19 cellular contexts compared by ENCODE assay signal in genomic region chr11:117223741-117224685, GRCh38. TPM values are rescaled to one million over a fixed set of nuclear protein-coding genes. Genes with fewer than 3 reads are reported as not detected.
DNase-seq lines count a peak whose midpoint lies in the region; ATAC-seq and TF ChIP-seq lines count a peak whose summit lies in the region.
"Had no signal": no experiment of that assay in that cellular context is flagged by ENCODE, and none has a peak within 500 bp of the region (broad histone marks: within the 10 kb centered on the region; RNA-seq: fewer than 3 reads in every experiment).

No MANE protein-coding gene starts in this region.

- peak overlapping the region in 1 of 2 donors; percentile 13 for H3K9ac ChIP-seq in duodenal mucosa (ENCODE audit: low read depth in 1 of 2, low read length in 2 of 2)

- H3K4me3 ChIP-seq in right atrium auricular region (no peak overlapping the region), heart right ventricle (no peak overlapping the region), duodenal mucosa (ENCODE audit: low read depth in 1 of 2, low read length in 2 of 2) (peak overlapping the region; percentile 42 to 49)
- H3K4me3 ChIP-seq: adrenal gland, smooth muscle cell had no signal

- H3K27me3 ChIP-seq in right atrium auricular region, result no peaks in the 10 kb centered on the region
- no peaks in the 10 kb centered on the region for H3K27me3 ChIP-seq in heart right ventricle
- no peaks in the 10 kb centered on the region for H3K27me3 ChIP-seq in duodenal mucosa (ENCODE audit: control insufficient read depth in 1 of 2, insufficient read depth in 2 of 2, low read length in 2 of 2)
- H3K27me3 ChIP-seq: adrenal gland had no signal

- intact Hi-C loops in heart right ventricle (cut with DNase I), result loop anchor here in 8 of 10 donors (5.0 to 10.0 kb wide), 11 partner anchors 42 to 432 kb away; partner anchors contain the start of genes PAFAH1B2 (in 3 of the 8), APOA5 (in 2 of the 8) and SIDT2 (in 1 of the 8)
- intact Hi-C loops in posterior vena cava (cut with DNase I), result loop anchor here in 1 of 2 donors (10.0 kb wide), 1 partner anchor 429 kb away; the partner anchor contains the start of gene APOA5

- ATAC-seq in heart right ventricle (no peak), HG03571 (IDR thresholded peaks at IDR 0.05; ENCODE audit: unreplicated experiment) (no peak), HG02588 (IDR thresholded peaks at IDR 0.05; ENCODE audit: unreplicated experiment) (no peak), GM19455 (IDR thresholded peaks at IDR 0.05; ENCODE audit: unreplicated experiment) (no peak)

- H3K27ac ChIP-seq in right atrium auricular region (peak overlapping the region; percentile 22 to 84), heart right ventricle (peak overlapping the region in 1 of 10 donors; percentile 94), duodenal mucosa (ENCODE audit: low read depth, low read length) (no peak overlapping the region)
- H3K27ac ChIP-seq: HL-60 had no signal

- peaks cover 0 to 41% of the 10 kb centered on the region in 2 donors for H3K4me1 ChIP-seq in right atrium auricular region
- H3K4me1 ChIP-seq in heart right ventricle, result peaks cover 30 to 44% (median 39%) of the 10 kb centered on the region in 9 donors
- peaks cover 43 to 58% of the 10 kb centered on the region in 2 donors for H3K4me1 ChIP-seq in duodenal mucosa (ENCODE audit: control insufficient read depth in 1 of 2, insufficient read depth in 2 of 2, low read length in 2 of 2)

- 75 to 80% methylated on average over 17 of the region's 17 CpGs for WGBS in heart right ventricle, 2 donors

- H3K36me3 ChIP-seq in right atrium auricular region, result peaks cover 62% of the 10 kb centered on the region
- peaks cover 0 to 100% (median 51%) of the 10 kb centered on the region in 9 donors for H3K36me3 ChIP-seq in heart right ventricle
- peaks cover 46 to 77% of the 10 kb centered on the region in 2 donors for H3K36me3 ChIP-seq in duodenal mucosa (ENCODE audit: control insufficient read depth in 1 of 2, insufficient read depth in 2 of 2, low read length in 2 of 2)

- H3K9me3 ChIP-seq in right atrium auricular region, result no peaks in the 10 kb centered on the region
- H3K9me3 ChIP-seq in heart right ventricle, result no peaks in the 10 kb centered on the region
- H3K9me3 ChIP-seq in duodenal mucosa (ENCODE audit: control insufficient read depth in 1 of 2, low read length in 2 of 2), result no peaks in the 10 kb centered on the region
- H3K9me3 ChIP-seq: adrenal gland had no signal

- no peak for DNase-seq in right atrium auricular region (ENCODE audit: low spot score)
- no peak for DNase-seq in heart right ventricle
- peak; percentile 55 for DNase-seq in posterior vena cava (ENCODE audit: low spot score)
- DNase-seq in 8988T, result no peak
- DNase-seq: activated CD4-positive, CD25-positive, alpha-beta regulatory T cell treated with anti-CD3 and anti-CD28 coated beads, Interleukin-2, amount 50 U/mL, for 72 hours; AML-193; GF-D8; immature natural killer cell; mesenchymal stem cell; NCI-H1417 treated with DMSO at 0.1 percent for 48 hours; stimulated activated naive CD4-positive, alpha-beta T cell; T-helper 1 cell had no signal

- TF ChIP-seq CTCF in right atrium auricular region (IDR thresholded peaks at IDR 0.05) (no peak), heart right ventricle (IDR thresholded peaks at IDR 0.05) (no peak)

RNA-seq across cellular contexts. Expression of gene PCSK7, which starts 7.9 kb away (rescaled TPM):
- 10 to 100 TPM; 25.3 to 32.8 TPM for total RNA-seq in right atrium auricular region
- total RNA-seq in heart right ventricle, result 10 to 100 TPM; 20.5 to 33.6 (median 26.2) TPM
- polyA plus RNA-seq in heart right ventricle, result 10 to 100 TPM; 29.8 to 47.0 TPM
- 10 to 100 TPM; 41.9 to 48.6 TPM for total RNA-seq in posterior vena cava

RNA-seq across cellular contexts. Expression of gene RNF214, which starts 8.5 kb away (rescaled TPM):
- 10 to 100 TPM; 11.0 to 11.5 TPM for total RNA-seq in right atrium auricular region
- 10 to 100 TPM; 20.3 to 33.5 (median 27.6) TPM for total RNA-seq in heart right ventricle
- 1 to 10 TPM; 7.3 to 7.7 TPM for polyA plus RNA-seq in heart right ventricle
- total RNA-seq in posterior vena cava, result 10 to 100 TPM; 24.8 to 25.7 TPM

RNA-seq across cellular contexts. Expression of gene TAGLN, which starts 24.8 kb away (rescaled TPM):
- total RNA-seq in right atrium auricular region, result 1,000 to 10,000 TPM in 1 of 2 donors, 100 to 1,000 TPM in 1; 442 to 1,859 TPM
- 100 to 1,000 TPM in 5 of 10 donors, 10 to 100 TPM in 5; 71.7 to 215 (median 99.9) TPM for total RNA-seq in heart right ventricle
- 100 to 1,000 TPM; 319 to 883 TPM for polyA plus RNA-seq in heart right ventricle
- 1,000 to 10,000 TPM; 5,409 to 9,264 TPM for total RNA-seq in posterior vena cava

RNA-seq across cellular contexts. Expression of gene SIDT2, which starts 45.5 kb away (rescaled TPM):
- total RNA-seq in right atrium auricular region, result 10 to 100 TPM; 19.1 to 33.0 TPM
- total RNA-seq in heart right ventricle, result 10 to 100 TPM; 16.2 to 33.6 (median 22.0) TPM
- 10 to 100 TPM; 13.0 to 28.1 TPM for polyA plus RNA-seq in heart right ventricle
- total RNA-seq in posterior vena cava, result 10 to 100 TPM; 39.2 to 49.5 TPM

Comparison
In these comparisons a context has a peak if more than half of its experiments do, and no peak if none do; other contexts are left out.
1. H3K4me3 ChIP-seq: peak in duodenal mucosa (2 of 2); none in right atrium auricular region (0 of 2) and heart right ventricle (0 of 10).